In the genomic region with DNA sequence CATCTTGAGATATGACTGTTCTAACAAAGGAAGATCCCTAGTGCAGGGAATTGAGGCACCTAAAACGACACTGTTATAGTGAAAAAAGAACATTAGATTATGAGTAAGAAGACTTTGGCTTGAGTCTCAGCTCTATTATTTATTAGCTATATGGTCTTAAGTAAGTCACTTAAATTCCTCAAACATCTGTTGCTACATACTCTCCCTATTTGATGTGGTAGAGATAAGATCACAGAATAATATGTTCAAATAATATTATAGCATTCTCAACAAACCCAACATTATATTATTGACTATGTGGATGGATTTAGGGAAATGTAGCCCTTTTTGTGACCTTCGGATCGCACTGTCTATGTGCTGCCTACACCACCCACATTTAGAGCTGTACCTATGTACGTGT, we compare ENCODE assay signal across 7 cellular contexts.
"Had no signal": no experiment of that assay in that cellular context is flagged by ENCODE, and none has a peak within 500 bp of the region (broad histone marks: within the 10 kb centered on the region; RNA-seq: fewer than 3 reads in every experiment).

No MANE protein-coding gene starts in this region.

- H3K4me2 ChIP-seq: GM23338 had no signal

- DNase-seq: H9, HCEC 1CT, KBM-7 had no signal

- ATAC-seq: GM23338, HepG2 had no signal

- FAIRE-seq: H1, H54, HepG2 had no signal

- H3K4me3 ChIP-seq: GM23338 had no signal

- H2AFZ ChIP-seq: GM23338 had no signal
